Comparison of ENCODE assay signal across 8 cellular contexts in genomic region chr19:51158474-51159129, GRCh38. TPM values are rescaled to one million over a fixed set of nuclear protein-coding genes. Genes with fewer than 3 reads are reported as not detected.
DNase-seq lines count a peak whose midpoint lies in the region; ATAC-seq lines count a peak whose summit lies in the region.

No MANE protein-coding gene starts in this region.

- peak; percentile 52 to 75 (median 62) for DNase-seq in CD8-positive, alpha-beta memory T cell
- DNase-seq in HPDE6-E6E7 (ENCODE audit: extremely low spot score) (peak; percentile 11), adipocyte (ENCODE audit: low read depth) (peak; percentile 9), iPS-NIHi11 (ENCODE audit: low spot score) (peak; percentile 68)
- peak; percentile 55 to 74 for DNase-seq in stimulated activated CD4-positive, alpha-beta T cell treated with anti-CD3 and anti-CD28 coated beads, Interleukin-4, amount 100 ng/mL, for 4 hours

- no peaks in the 10 kb centered on the region for H3K9me3 Mint-ChIP-seq in CD8-positive, alpha-beta memory T cell
- H3K9me3 Mint-ChIP-seq in T-helper 1 cell treated with Interleukin-12 subunit alpha and Interleukin-12 subunit beta and Interleukin-4 antibody, amounts not matched to agents 30 μg/mL and 1 μg/mL, for 36 hours, result no peaks in the 10 kb centered on the region

- H3K36me3 Mint-ChIP-seq in CD8-positive, alpha-beta memory T cell, result no peaks in the 10 kb centered on the region
- H3K36me3 Mint-ChIP-seq in T-helper 1 cell treated with Interleukin-12 subunit alpha and Interleukin-12 subunit beta and Interleukin-4 antibody, amounts not matched to agents 30 μg/mL and 1 μg/mL, for 36 hours (ENCODE audit: low read depth), result no peaks in the 10 kb centered on the region

- peak overlapping the region in 3 of 8 donors; percentile 23 to 83 (median 44) for H3K27ac Mint-ChIP-seq in CD8-positive, alpha-beta memory T cell
- peak overlapping the region; percentile 46 for H3K27ac Mint-ChIP-seq in T-helper 1 cell treated with Interleukin-12 subunit alpha and Interleukin-12 subunit beta and Interleukin-4 antibody, amounts not matched to agents 30 μg/mL and 1 μg/mL, for 36 hours

- peaks cover 11 to 14% (median 13%) of the 10 kb centered on the region in 3 donors for H3K4me1 Mint-ChIP-seq in CD8-positive, alpha-beta memory T cell
- peaks cover 15% of the 10 kb centered on the region for H3K4me1 Mint-ChIP-seq in T-helper 1 cell treated with Interleukin-12 subunit alpha and Interleukin-12 subunit beta and Interleukin-4 antibody, amounts not matched to agents 30 μg/mL and 1 μg/mL, for 36 hours (ENCODE audit: low read depth)

- H3K9me3 ChIP-seq in CD8-positive, alpha-beta memory T cell (ENCODE audit: low read length), result no peaks in the 10 kb centered on the region
- no peaks in the 10 kb centered on the region for H3K9me3 ChIP-seq in adipocyte (ENCODE audit: control insufficient read depth, low read length)

- no peak overlapping the region for H3K4me3 ChIP-seq in CD8-positive, alpha-beta memory T cell (ENCODE audit: low read length)
- H3K4me3 ChIP-seq in adipocyte (ENCODE audit: low read length), result no peak overlapping the region

- POLR2A ChIA-PET in CD8-positive, alpha-beta memory T cell (lab: Charles Lee), result no interaction called here

- H3K27me3 Mint-ChIP-seq in CD8-positive, alpha-beta memory T cell, result peaks cover 2 to 8% of the 10 kb centered on the region in 2 donors
- peaks cover 36% of the 10 kb centered on the region for H3K27me3 Mint-ChIP-seq in T-helper 1 cell treated with Interleukin-12 subunit alpha and Interleukin-12 subunit beta and Interleukin-4 antibody, amounts not matched to agents 30 μg/mL and 1 μg/mL, for 36 hours (ENCODE audit: low read depth)

- H3K9ac ChIP-seq in adipocyte (ENCODE audit: low read length), result no peak overlapping the region

- H3K36me3 ChIP-seq in CD8-positive, alpha-beta memory T cell (ENCODE audit: insufficient read depth, low read length), result no peaks in the 10 kb centered on the region
- H3K36me3 ChIP-seq in adipocyte (ENCODE audit: control insufficient read depth, insufficient read depth, low read length, severe bottlenecking), result no peaks in the 10 kb centered on the region

- H3K27me3 ChIP-seq in CD8-positive, alpha-beta memory T cell (ENCODE audit: insufficient read depth, low read length, poor library complexity, severe bottlenecking), result no peaks in the 10 kb centered on the region
- H3K27me3 ChIP-seq in adipocyte (replicated peaks; ENCODE audit: control insufficient read depth, insufficient read depth, low read length), result peaks cover 39% of the 10 kb centered on the region

- H3K4me1 ChIP-seq in CD8-positive, alpha-beta memory T cell (ENCODE audit: insufficient read depth, low read length), result peaks cover 7% of the 10 kb centered on the region
- H3K4me1 ChIP-seq in adipocyte (ENCODE audit: control insufficient read depth, insufficient read depth, low read length), result no peaks in the 10 kb centered on the region

- CTCF ChIA-PET in CD8-positive, alpha-beta memory T cell (lab: Charles Lee), result interaction anchor here (0.8 to 3.4 kb wide), 10 partner anchors 10 to 57 kb away, joined by 3 to 15 read pairs (median 4); no protein-coding TSS in a partner anchor

- no peak overlapping the region for H3K27ac ChIP-seq in CD8-positive, alpha-beta memory T cell (ENCODE audit: low read depth, low read length)

- ATAC-seq in GM19395 (IDR thresholded peaks at IDR 0.05; ENCODE audit: unreplicated experiment) (no peak), HG03039 (IDR thresholded peaks at IDR 0.05; ENCODE audit: unreplicated experiment) (no peak)

- H3K4me3 Mint-ChIP-seq in CD8-positive, alpha-beta memory T cell, result peak overlapping the region in 1 of 7 donors; percentile 78
- H3K4me3 Mint-ChIP-seq in T-helper 1 cell treated with Interleukin-12 subunit alpha and Interleukin-12 subunit beta and Interleukin-4 antibody, amounts not matched to agents 30 μg/mL and 1 μg/mL, for 36 hours, result no peak overlapping the region

RNA-seq across cellular contexts. Expression of gene SIGLEC7, which starts 16.5 kb away (rescaled TPM):
- under 1 TPM; 0.42 to 0.46 TPM for total RNA-seq in CD8-positive, alpha-beta memory T cell
- polyA plus RNA-seq in CD8-positive, alpha-beta memory T cell, result 2.5 TPM

RNA-seq across cellular contexts. Expression of gene SIGLEC9, which starts 33.9 kb away (rescaled TPM):
- under 1 TPM; 0.46 to 0.93 TPM for total RNA-seq in CD8-positive, alpha-beta memory T cell
- 3.6 TPM for polyA plus RNA-seq in CD8-positive, alpha-beta memory T cell

RNA-seq across cellular contexts. Expression of gene CTU1, which starts 50.4 kb away (rescaled TPM):
- total RNA-seq in CD8-positive, alpha-beta memory T cell, result 10 to 100 TPM; 11.0 to 13.4 TPM
- 8.8 TPM for polyA plus RNA-seq in CD8-positive, alpha-beta memory T cell

Comparison
In these comparisons a context has a peak if more than half of its experiments do, and no peak if none do; other contexts are left out.
1. DNase-seq: peak in every context shown above with its lines; median percentile 68 in iPS-NIHi11; 64 in stimulated activated CD4-positive, alpha-beta T cell treated with anti-CD3 and anti-CD28 coated beads, Interleukin-4, amount 100 ng/mL, for 4 hours; 62 in CD8-positive, alpha-beta memory T cell; 11 in HPDE6-E6E7; 9 in adipocyte.